Comparison of ENCODE assay signal across 1 cellular context in genomic region chr4:74623041-74623440, GRCh38.
TF ChIP-seq lines count a peak whose summit lies in the region.

No MANE protein-coding gene starts in this region.

TF ChIP-seq in K562, 482 proteins besides CTCF, POLR2A, EP300 and RAD21 (continued from another document and continues in another):
- TF ChIP-seq ETS1 (conservative IDR thresholded peaks at IDR 0.05; ENCODE audit: control insufficient read depth, low read depth, low read length), result no peak
- no peak for TF ChIP-seq ID3 (CRISPR knock-in tag; IDR thresholded peaks at IDR 0.05)
- TF ChIP-seq ID3 (tag; IDR thresholded peaks at IDR 0.05), result no peak
- TF ChIP-seq PCBP2 (IDR thresholded peaks at IDR 0.05; ENCODE audit: low read depth, low read length, poor library complexity, severe bottlenecking), result no peak
- no peak for TF ChIP-seq SIN3A (IDR thresholded peaks at IDR 0.05; ENCODE audit: borderline replicate concordance in 2 of 2, control insufficient read depth in 1 of 2, low read depth in 2 of 2, low read length in 2 of 2)
- no peak for TF ChIP-seq SNIP1 (IDR thresholded peaks at IDR 0.05; ENCODE audit: low read depth)
- TF ChIP-seq HOMEZ (CRISPR knock-in tag; IDR thresholded peaks at IDR 0.05), result no peak
- no peak for TF ChIP-seq ZNF695 (CRISPR knock-in tag; IDR thresholded peaks at IDR 0.05)
- TF ChIP-seq GATA2 (CRISPR knock-in tag; IDR thresholded peaks at IDR 0.05), result peak; percentile 38; the same call in 1 of the 2 replicates
- TF ChIP-seq ATF1 (CRISPR knock-in tag; IDR thresholded peaks at IDR 0.05), result no peak
- peak; percentile 28; the same call in 1 of the 2 replicates for TF ChIP-seq ATF1 (tag; IDR thresholded peaks at IDR 0.05)
- no peak for TF ChIP-seq MNT (conservative IDR thresholded peaks at IDR 0.05)
- no peak for TF ChIP-seq OTX1 (CRISPR knock-in tag; IDR thresholded peaks at IDR 0.05)
- TF ChIP-seq ATF4 (CRISPR knock-in tag; IDR thresholded peaks at IDR 0.05), result no peak
- TF ChIP-seq PHF8 (IDR thresholded peaks at IDR 0.05; ENCODE audit: borderline replicate concordance, low read length), result no peak
- TF ChIP-seq SMARCB1 (IDR thresholded peaks at IDR 0.05; ENCODE audit: insufficient read length, low read depth), result no peak
- no peak for TF ChIP-seq ZBTB26 (CRISPR knock-in tag; IDR thresholded peaks at IDR 0.05)
- no peak for TF ChIP-seq ZNF518B (CRISPR knock-in tag; IDR thresholded peaks at IDR 0.05)
- no peak for TF ChIP-seq GTF2B (IDR thresholded peaks at IDR 0.05; ENCODE audit: extremely low read depth, insufficient read length)
- no peak for TF ChIP-seq MYNN (IDR thresholded peaks at IDR 0.05)
- TF ChIP-seq MYNN (CRISPR knock-in tag; IDR thresholded peaks at IDR 0.05), result no peak
- no peak for TF ChIP-seq NRF1 (conservative IDR thresholded peaks at IDR 0.05 in 1 of 2, IDR thresholded peaks at IDR 0.05 in 1 of 2)
- TF ChIP-seq NR2C2 (CRISPR knock-in tag; IDR thresholded peaks at IDR 0.05), result no peak
- TF ChIP-seq NR2C2 (tag; IDR thresholded peaks at IDR 0.05), result no peak
- TF ChIP-seq ZNF639 (CRISPR knock-in tag; conservative IDR thresholded peaks at IDR 0.05 in 1 of 2, IDR thresholded peaks at IDR 0.05 in 1 of 2), result no peak
- no peak for TF ChIP-seq PPARD (CRISPR knock-in tag; IDR thresholded peaks at IDR 0.05)
- no peak for TF ChIP-seq SFPQ (IDR thresholded peaks at IDR 0.05; ENCODE audit: low read depth, low read length)
- TF ChIP-seq PHB2 (IDR thresholded peaks at IDR 0.05; ENCODE audit: low read depth), result no peak
- no peak for TF ChIP-seq LEF1 (IDR thresholded peaks at IDR 0.05)
- TF ChIP-seq DEAF1 (CRISPR knock-in tag; IDR thresholded peaks at IDR 0.05), result peak; percentile 69
- TF ChIP-seq SMARCA4 (IDR thresholded peaks at IDR 0.05), result no peak
- TF ChIP-seq HIVEP1 (CRISPR knock-in tag; IDR thresholded peaks at IDR 0.05), result no peak
- TF ChIP-seq USF1 (CRISPR knock-in tag; IDR thresholded peaks at IDR 0.05), result no peak
- TF ChIP-seq NFE2L1 (tag; IDR thresholded peaks at IDR 0.05; ENCODE audit: borderline replicate concordance, low read depth), result no peak
- TF ChIP-seq ZBED1 (IDR thresholded peaks at IDR 0.05), result no peak
- no peak for TF ChIP-seq KLF16 (IDR thresholded peaks at IDR 0.05)
- peak; percentile 53 for TF ChIP-seq MEIS2 (IDR thresholded peaks at IDR 0.05; ENCODE audit: partially characterized antibody)
- TF ChIP-seq TSC22D4 (tag; IDR thresholded peaks at IDR 0.05), result no peak
- TF ChIP-seq CREB1 (IDR thresholded peaks at IDR 0.05), result no peak
- TF ChIP-seq CREB1 (CRISPR knock-in tag; IDR thresholded peaks at IDR 0.05), result 0 out of 2 replicates have a peak, but pooled peaks have one; percentile 25
- no peak for TF ChIP-seq ZNF449 (CRISPR knock-in tag; IDR thresholded peaks at IDR 0.05)
- TF ChIP-seq ZNF354B (CRISPR knock-in tag; IDR thresholded peaks at IDR 0.05), result no peak
- peak; percentile 37; the same call in 1 of the 2 replicates for TF ChIP-seq C11orf30 (IDR thresholded peaks at IDR 0.05; ENCODE audit: low read depth)
- TF ChIP-seq SMC3 (conservative IDR thresholded peaks at IDR 0.05; ENCODE audit: insufficient read depth, low read depth, low read length), result peak; percentile 71
- TF ChIP-seq NELFE (IDR thresholded peaks at IDR 0.05; ENCODE audit: insufficient read depth, insufficient read length), result no peak
- TF ChIP-seq HLTF (IDR thresholded peaks at IDR 0.05), result no peak
